1 cellular context compared by ENCODE assay signal in the genomic region with DNA sequence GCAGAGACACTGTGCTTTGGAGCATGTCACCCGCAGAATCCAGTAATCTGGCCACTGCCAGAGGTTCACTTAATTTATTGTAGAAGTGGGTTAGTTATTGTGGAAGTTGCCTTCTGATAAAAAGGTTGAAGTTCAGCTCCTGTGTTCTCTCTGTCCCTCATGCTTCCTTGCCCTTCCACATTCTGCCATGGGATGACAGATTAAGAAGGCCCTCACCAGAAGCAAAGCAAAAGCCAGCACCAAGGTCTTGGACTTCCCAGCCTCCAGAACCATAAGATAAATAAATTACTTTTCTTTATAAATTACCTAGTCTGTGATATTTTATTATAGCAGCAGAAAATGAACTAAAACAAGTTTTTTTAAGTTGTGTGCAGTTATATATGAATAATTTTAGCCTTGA.
TF ChIP-seq lines count a peak whose summit lies in the region.

No MANE protein-coding gene starts in this region.

TF ChIP-seq in HepG2, 621 proteins besides CTCF, POLR2A, EP300 and RAD21 (continued from another document):
- TF ChIP-seq ZNF275 (CRISPR knock-in tag; IDR thresholded peaks at IDR 0.05; ENCODE audit: borderline replicate concordance) (no peak), PHF21A (CRISPR knock-in tag; IDR thresholded peaks at IDR 0.05) (no peak), MYC (CRISPR knock-in tag; IDR thresholded peaks at IDR 0.05; ENCODE audit: borderline replicate concordance) (no peak)
